Comparison of ENCODE assay signal across 8 cellular contexts in genomic region chr2:174546519-174547506, GRCh38. TPM values are rescaled to one million over a fixed set of nuclear protein-coding genes. Genes with fewer than 3 reads are reported as not detected.
A peak's percentile ranks its signal among the peaks of the same experiment; 100 is the strongest.
DNase-seq lines count a peak whose midpoint lies in the region; ATAC-seq and TF ChIP-seq lines count a peak whose summit lies in the region.

No MANE protein-coding gene starts in this region.

- in situ Hi-C loops in GM13976 (cut with MboI; ENCODE audit: low sequenced_read_pairs, unreplicated experiment): no loop called here

- H3K27me3 Mint-ChIP-seq in stimulated activated naive CD8-positive, alpha-beta T cell treated with anti-CD3 and anti-CD28 coated beads, Interleukin-15, amount 100 ng/mL, for 72 hours: no peaks in the 10 kb centered on the region

- H3K4me1 Mint-ChIP-seq in stimulated activated naive CD8-positive, alpha-beta T cell treated with anti-CD3 and anti-CD28 coated beads, Interleukin-15, amount 100 ng/mL, for 72 hours: peaks cover 40% of the 10 kb centered on the region

- DNase-seq in BJ (ENCODE audit: low read depth): no peak
- DNase-seq in GM13976 (ENCODE audit: low spot score): peak; percentile 61
- peak; percentile 16 for DNase-seq in NCI-H146 treated with DMSO at 0.1 percent for 48 hours (lab: John Stamatoyannopoulos, UW; ENCODE audit: unreplicated experiment)
- DNase-seq in activated naive CD4-positive, alpha-beta T cell treated with anti-CD3 and anti-CD28 coated beads, Interleukin-2, amount 50 U/mL, for 72 hours (ENCODE audit: low spot score in 2 of 2): peak in 1 of 2 donors; percentile 22
- DNase-seq in iPS DF 6.9 (ENCODE audit: low read depth, low spot score): peak; percentile 22
- DNase-seq in stimulated activated naive CD8-positive, alpha-beta T cell treated with anti-CD3 and anti-CD28 coated beads, Interleukin-15, amount 100 ng/mL, for 72 hours: peak; percentile 46 to 56
- no peak for DNase-seq in T1000 (lab: John Stamatoyannopoulos, UW)

- no CpG with 5 or more reads among the region's 21 CpGs for WGBS in iPS DF 6.9 (ENCODE audit: insufficient coverage, insufficient read length)
- WGBS in gastroesophageal sphincter (ENCODE audit: low coverage in 1 of 2), 2 donors: 75 to 83% methylated on average over 12 to 16 of the region's 21 CpGs

- H3K4me3 ChIP-seq in BJ (ENCODE audit: low read depth, low read length) (no peak overlapping the region), iPS DF 6.9 (ENCODE audit: low read length) (no peak overlapping the region), gastroesophageal sphincter (no peak overlapping the region)

- H3K27me3 ChIP-seq in BJ (ENCODE audit: control insufficient read depth, insufficient read depth, low read length) (peaks cover 4% of the 10 kb centered on the region; the same call in 1 of the 2 replicates), iPS DF 6.9 (ENCODE audit: control insufficient read depth, insufficient read depth, low read length) (no peaks in the 10 kb centered on the region), gastroesophageal sphincter (peaks cover 12% of the 10 kb centered on the region)

- CTCF ChIA-PET in BJ (lab: Yijun Ruan, JAX): interaction anchor here (0.6 to 4.0 kb wide), 22 partner anchors 7 to 178 kb away, joined by 3 to 107 read pairs (median 3); partner anchors contain the start of gene GPR155

- no peaks in the 10 kb centered on the region for H3K36me3 Mint-ChIP-seq in activated naive CD4-positive, alpha-beta T cell treated with anti-CD3 and anti-CD28 coated beads, Interleukin-2, amount 50 U/mL, for 72 hours

- H3K36me3 ChIP-seq in BJ (ENCODE audit: control insufficient read depth, insufficient read depth, low read length) (no peaks in the 10 kb centered on the region), iPS DF 6.9 (ENCODE audit: control insufficient read depth, insufficient read depth, low read length) (no peaks in the 10 kb centered on the region), gastroesophageal sphincter (no peaks in the 10 kb centered on the region)

- TF ChIP-seq POLR2A in gastroesophageal sphincter (IDR thresholded peaks at IDR 0.05): no peak

- POLR2A ChIA-PET in BJ (lab: Charles Lee): interaction anchor here (0.6 kb wide), 1 partner anchor 9 kb away, joined by 3 read pairs; no protein-coding TSS in a partner anchor

- H3K27ac ChIP-seq in iPS DF 6.9 (ENCODE audit: low read length): no peak overlapping the region
- H3K27ac ChIP-seq in gastroesophageal sphincter: no peak overlapping the region

- no peaks in the 10 kb centered on the region for H3K9me3 ChIP-seq in iPS DF 6.9 (ENCODE audit: control insufficient read depth, insufficient read depth, low read length)
- H3K9me3 ChIP-seq in gastroesophageal sphincter: no peaks in the 10 kb centered on the region

- H3K4me3 Mint-ChIP-seq in stimulated activated naive CD8-positive, alpha-beta T cell treated with anti-CD3 and anti-CD28 coated beads, Interleukin-15, amount 100 ng/mL, for 72 hours: peak overlapping the region in 1 of 2 donors; percentile 22

- TF ChIP-seq CTCF in BJ (IDR thresholded peaks at IDR 0.05; ENCODE audit: insufficient read depth, low read depth, low read length) (peak; percentile 60), GM13976 (IDR thresholded peaks at IDR 0.05; ENCODE audit: borderline replicate concordance, control extremely low read depth, extremely low read depth, insufficient read depth, missing control alignments) (peak; percentile 43), gastroesophageal sphincter (IDR thresholded peaks at IDR 0.05) (peak in 2 of 4 experiments; percentile 13 to 43)

- H3K4me1 ChIP-seq in iPS DF 6.9 (ENCODE audit: control insufficient read depth, insufficient read depth, low read length) (no peaks in the 10 kb centered on the region), gastroesophageal sphincter (no peaks in the 10 kb centered on the region)

- H3K27ac Mint-ChIP-seq in activated naive CD4-positive, alpha-beta T cell treated with anti-CD3 and anti-CD28 coated beads, Interleukin-2, amount 50 U/mL, for 72 hours: peak overlapping the region; percentile 55 to 81
- H3K27ac Mint-ChIP-seq in stimulated activated naive CD8-positive, alpha-beta T cell treated with anti-CD3 and anti-CD28 coated beads, Interleukin-15, amount 100 ng/mL, for 72 hours: peak overlapping the region in 1 of 2 donors; percentile 88

- peak; percentile 68 to 94 for ATAC-seq in activated naive CD4-positive, alpha-beta T cell treated with anti-CD3 and anti-CD28 coated beads, Interleukin-2, amount 50 U/mL, for 72 hours
- peak; percentile 86 for ATAC-seq in stimulated activated naive CD8-positive, alpha-beta T cell treated with anti-CD3 and anti-CD28 coated beads, Interleukin-15, amount 100 ng/mL, for 72 hours
- no peak for ATAC-seq in gastroesophageal sphincter

- no peak for TF ChIP-seq EP300 in gastroesophageal sphincter (IDR thresholded peaks at IDR 0.05)

- H3K9me3 Mint-ChIP-seq in activated naive CD4-positive, alpha-beta T cell treated with anti-CD3 and anti-CD28 coated beads, Interleukin-2, amount 50 U/mL, for 72 hours: no peaks in the 10 kb centered on the region
- no peaks in the 10 kb centered on the region for H3K9me3 Mint-ChIP-seq in stimulated activated naive CD8-positive, alpha-beta T cell treated with anti-CD3 and anti-CD28 coated beads, Interleukin-15, amount 100 ng/mL, for 72 hours

RNA-seq across cellular contexts. Expression of gene WIPF1, which starts 50.8 kb away (rescaled TPM):
- polyA plus RNA-seq in BJ (2011; rRNA removed): 27.1 and 34.9 TPM in 2 replicates
- 19.5 TPM in 2 replicates for polyA minus RNA-seq in BJ (2011; rRNA and poly(A)+ RNA removed)
- total RNA-seq in activated naive CD4-positive, alpha-beta T cell treated with anti-CD3 and anti-CD28 coated beads, Interleukin-2, amount 50 U/mL, for 72 hours: 100 to 1,000 TPM; 138 to 262 TPM
- total RNA-seq in gastroesophageal sphincter: 10 to 100 TPM; 32.2 to 50.4 (median 44.2) TPM

RNA-seq across cellular contexts. Expression of gene GPR155, which starts 60.0 kb away (rescaled TPM):
- polyA plus RNA-seq in BJ (2011; rRNA removed): 2.0 and 3.0 TPM in 2 replicates
- 0.71 and 1.2 TPM in 2 replicates for polyA minus RNA-seq in BJ (2011; rRNA and poly(A)+ RNA removed)
- 10 to 100 TPM in 1 of 2 donors, 1 to 10 TPM in 1; 8.8 to 18.5 TPM for total RNA-seq in activated naive CD4-positive, alpha-beta T cell treated with anti-CD3 and anti-CD28 coated beads, Interleukin-2, amount 50 U/mL, for 72 hours
- 10 to 100 TPM; 18.0 to 45.9 (median 32.2) TPM for total RNA-seq in gastroesophageal sphincter

Comparison
In these comparisons a context has a peak if more than half of its experiments do, and no peak if none do; other contexts are left out.
1. DNase-seq: peak in GM13976 (single experiment), NCI-H146 treated with DMSO at 0.1 percent for 48 hours (single experiment), iPS DF 6.9 (single experiment) and stimulated activated naive CD8-positive, alpha-beta T cell treated with anti-CD3 and anti-CD28 coated beads, Interleukin-15, amount 100 ng/mL, for 72 hours (2 of 2); none in BJ (single experiment) and T1000 (single experiment).